In the genomic region with DNA sequence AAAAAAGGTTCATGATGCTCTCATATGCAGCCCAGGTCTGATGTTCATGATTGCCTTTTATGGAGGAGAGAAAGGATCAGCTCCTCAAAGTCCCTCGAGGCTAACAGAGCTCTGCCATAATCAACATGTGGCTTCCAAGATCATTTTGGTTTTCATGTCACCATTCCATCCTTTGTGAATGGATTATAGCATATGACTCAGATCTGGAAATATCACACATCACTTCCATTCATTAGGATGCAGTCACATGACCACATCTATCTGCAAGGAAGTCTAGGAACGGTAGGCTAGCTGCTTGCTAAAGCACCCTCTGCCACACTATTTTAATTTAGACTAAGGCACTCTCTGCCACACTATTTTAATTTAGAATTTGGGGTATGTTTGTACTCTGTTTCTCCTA, we compare ENCODE assay signal across 20 cellular contexts.
DNase-seq lines count a peak whose midpoint lies in the region; ATAC-seq and TF ChIP-seq lines count a peak whose summit lies in the region.
"Had no signal": no experiment of that assay in that cellular context is flagged by ENCODE, and none has a peak within 500 bp of the region (broad histone marks: within the 10 kb centered on the region; RNA-seq: fewer than 3 reads in every experiment).

No MANE protein-coding gene starts in this region.

- DNase-seq in COLO829 (ENCODE audit: low spot score) (peak; percentile 38), LHCN-M2 (ENCODE audit: low read depth) (peak; percentile 19), astrocyte of the hippocampus (ENCODE audit: low read depth, low spot score) (peak; percentile 20), fibroblast of the aortic adventitia (ENCODE audit: low read depth) (peak; percentile 18), immature natural killer cell (no peak), Karpas-422 (no peak)
- DNase-seq: ACHN, AML-193, COR-L47, HCEC 1CT, KG1, MM.1S, NCI-H1092 treated with DMSO at 0.1 percent for 48 hours, NCI-H446, NCI-H69, T-helper 1 cell had no signal

- H3K9me3 ChIP-seq in Karpas-422 (ENCODE audit: low read length): no peaks in the 10 kb centered on the region

- H3K36me3 Mint-ChIP-seq in immature natural killer cell: no peaks in the 10 kb centered on the region
- H3K36me3 Mint-ChIP-seq in stimulated activated memory B cell treated with anti-CD40 and anti-IgM and Interleukin-4, amounts not matched to agents 10 μg/mL and 1 μg/mL and 100 μg/mL, for 72 hours: no peaks in the 10 kb centered on the region
- H3K36me3 Mint-ChIP-seq: CD14-positive monocyte had no signal

- H3K4me2 ChIP-seq in Karpas-422 (ENCODE audit: low read depth, low read length, poor library complexity, severe bottlenecking): no peak overlapping the region

- TF ChIP-seq CTCF in fibroblast of the aortic adventitia (IDR thresholded peaks at IDR 0.05; ENCODE audit: insufficient read depth, low read length): no peak

- no peak overlapping the region for H2AFZ ChIP-seq in Karpas-422 (ENCODE audit: low read length)

- no peaks in the 10 kb centered on the region for H3K4me1 Mint-ChIP-seq in immature natural killer cell
- H3K4me1 Mint-ChIP-seq in stimulated activated memory B cell treated with anti-CD40 and anti-IgM and Interleukin-4, amounts not matched to agents 10 μg/mL and 1 μg/mL and 100 μg/mL, for 72 hours: no peaks in the 10 kb centered on the region
- H3K4me1 Mint-ChIP-seq: CD14-positive monocyte had no signal

- H3K27ac ChIP-seq in Karpas-422 (ENCODE audit: low read length): no peak overlapping the region
- H3K27ac ChIP-seq: HL-60, SK-N-MC had no signal

- no peaks in the 10 kb centered on the region for H3K9me2 ChIP-seq in Karpas-422 (replicated peaks; ENCODE audit: insufficient read depth, low read length)

- no peak for ATAC-seq in stimulated activated memory B cell treated with anti-CD40 and anti-IgM and Interleukin-4, amounts not matched to agents 10 μg/mL and 1 μg/mL and 100 μg/mL, for 72 hours

- H4K20me1 ChIP-seq in Karpas-422 (ENCODE audit: insufficient read depth, low read depth, low read length): no peaks in the 10 kb centered on the region

- H3K27me3 ChIP-seq in Karpas-422 (ENCODE audit: low read length): no peaks in the 10 kb centered on the region

- peaks cover 0 to 6% (median 1%) of the 10 kb centered on the region in 3 donors for H3K27me3 Mint-ChIP-seq in immature natural killer cell (ENCODE audit: low read depth in 3 of 3)
- H3K27me3 Mint-ChIP-seq in stimulated activated memory B cell treated with anti-CD40 and anti-IgM and Interleukin-4, amounts not matched to agents 10 μg/mL and 1 μg/mL and 100 μg/mL, for 72 hours: no peaks in the 10 kb centered on the region

- no peaks in the 10 kb centered on the region for H3K79me2 ChIP-seq in Karpas-422 (ENCODE audit: low read length)

- no peaks in the 10 kb centered on the region for H3K4me1 ChIP-seq in Karpas-422 (ENCODE audit: low read length)

- no peaks in the 10 kb centered on the region for H3K36me3 ChIP-seq in Karpas-422 (ENCODE audit: insufficient read depth, low read length)

- no peak overlapping the region for H3K27ac Mint-ChIP-seq in immature natural killer cell
- H3K27ac Mint-ChIP-seq in stimulated activated memory B cell treated with anti-CD40 and anti-IgM and Interleukin-4, amounts not matched to agents 10 μg/mL and 1 μg/mL and 100 μg/mL, for 72 hours: no peak overlapping the region
- H3K27ac Mint-ChIP-seq: CD14-positive monocyte had no signal

- no peak overlapping the region for H3K9ac ChIP-seq in Karpas-422 (ENCODE audit: low read length)

- H3K9me3 Mint-ChIP-seq in immature natural killer cell: peaks cover 0 to 2% (median 0%) of the 10 kb centered on the region in 6 donors
- H3K9me3 Mint-ChIP-seq in stimulated activated memory B cell treated with anti-CD40 and anti-IgM and Interleukin-4, amounts not matched to agents 10 μg/mL and 1 μg/mL and 100 μg/mL, for 72 hours: no peaks in the 10 kb centered on the region

- H3K4me3 ChIP-seq in fibroblast of the aortic adventitia (ENCODE audit: low read depth, low read length) (no peak overlapping the region), Karpas-422 (ENCODE audit: low read length) (no peak overlapping the region)
- H3K4me3 ChIP-seq: SK-N-MC had no signal

- no peak overlapping the region for H3K4me3 Mint-ChIP-seq in immature natural killer cell
- H3K4me3 Mint-ChIP-seq in stimulated activated memory B cell treated with anti-CD40 and anti-IgM and Interleukin-4, amounts not matched to agents 10 μg/mL and 1 μg/mL and 100 μg/mL, for 72 hours: no peak overlapping the region
- H3K4me3 Mint-ChIP-seq: CD14-positive monocyte had no signal

Comparison
In these comparisons a context has a peak if more than half of its experiments do, and no peak if none do; other contexts are left out.
1. DNase-seq: peak in COLO829 (single experiment), LHCN-M2 (single experiment), astrocyte of the hippocampus (single experiment) and fibroblast of the aortic adventitia (single experiment); none in immature natural killer cell (0 of 3) and Karpas-422 (single experiment).